13 cellular contexts compared by ENCODE assay signal in the genomic region with DNA sequence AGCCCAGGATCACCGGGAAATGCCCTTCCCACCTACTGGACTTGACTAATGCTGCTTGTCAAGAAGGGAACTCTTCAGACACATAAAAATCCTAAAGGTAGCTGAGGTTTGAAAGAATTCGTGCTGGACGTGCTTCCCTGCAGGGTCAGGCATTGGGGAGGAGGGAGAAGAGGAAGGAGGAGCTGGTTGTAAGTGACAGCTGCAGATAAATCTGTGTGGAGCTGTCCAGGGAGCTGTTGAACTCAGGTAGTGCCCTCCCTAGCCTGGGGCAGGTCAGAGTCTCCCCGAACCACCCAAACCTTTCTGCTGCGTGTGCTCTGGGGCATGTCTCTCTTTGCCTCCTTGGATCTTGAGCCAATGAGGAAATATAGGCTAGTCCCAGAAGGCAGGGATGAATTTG. TPM values are rescaled to one million over a fixed set of nuclear protein-coding genes. Genes with fewer than 3 reads are reported as not detected.
DNase-seq lines count a peak whose midpoint lies in the region; ATAC-seq and TF ChIP-seq lines count a peak whose summit lies in the region.
"Had no signal": no experiment of that assay in that cellular context is flagged by ENCODE, and none has a peak within 500 bp of the region (broad histone marks: within the 10 kb centered on the region; RNA-seq: fewer than 3 reads in every experiment).

No MANE protein-coding gene starts in this region.

- H3K27me3 ChIP-seq in prostate gland (replicated peaks; ENCODE audit: insufficient read depth): no peaks in the 10 kb centered on the region

- TF ChIP-seq CTCF in Calu3 (IDR thresholded peaks at IDR 0.05; ENCODE audit: unreplicated experiment) (no peak), prostate gland (IDR thresholded peaks at IDR 0.05) (no peak), GM10266 (IDR thresholded peaks at IDR 0.05; ENCODE audit: control insufficient read depth, insufficient read depth, low read depth, missing control alignments) (no peak)

- TF ChIP-seq POLR2A in prostate gland (IDR thresholded peaks at IDR 0.05): no peak

- no peak overlapping the region for H3K4me3 Mint-ChIP-seq in Calu3 (ENCODE audit: low read depth, unreplicated experiment)
- no peak overlapping the region for H3K4me3 Mint-ChIP-seq in activated naive CD4-positive, alpha-beta T cell treated with anti-CD3 and anti-CD28 coated beads for 36 hours
- H3K4me3 Mint-ChIP-seq: activated naive CD8-positive, alpha-beta T cell treated with anti-CD3 and anti-CD28 coated beads, Interleukin-2, amount 10 ng/mL, durations not matched to agents 7 days and 5 days; memory B cell had no signal

- intact Hi-C loops in Calu3 (cut with micrococcal nuclease; ENCODE audit: unreplicated experiment) (no loop called here), prostate gland (cut with DNase I) (loop anchor here (5.0 kb wide), 1 partner anchor 78 kb away; a partner anchor contains a TSS)
- intact Hi-C loops in activated naive CD4-positive, alpha-beta T cell treated with anti-CD3 and anti-CD28 coated beads for 36 hours (cut with micrococcal nuclease): no loop called here

- peaks cover 19% of the 10 kb centered on the region for H3K4me1 ChIP-seq in prostate gland (replicated peaks)

- 30% methylated on average over 5 of the region's 5 CpGs for WGBS in prostate gland

- H3K9me3 ChIP-seq in SK-N-MC (ENCODE audit: low read depth, low read length): no peaks in the 10 kb centered on the region
- no peaks in the 10 kb centered on the region for H3K9me3 ChIP-seq in prostate gland

- peaks cover 31% of the 10 kb centered on the region for H3K36me3 Mint-ChIP-seq in Calu3 (ENCODE audit: insufficient read depth, unreplicated experiment)
- no peaks in the 10 kb centered on the region for H3K36me3 Mint-ChIP-seq in activated naive CD4-positive, alpha-beta T cell treated with anti-CD3 and anti-CD28 coated beads for 36 hours (ENCODE audit: low read depth)
- H3K36me3 Mint-ChIP-seq: memory B cell had no signal

- no peak for ATAC-seq in GM18867 (IDR thresholded peaks at IDR 0.05; ENCODE audit: unreplicated experiment)
- ATAC-seq: Panc1 had no signal

- H3K9me3 Mint-ChIP-seq in Calu3 (ENCODE audit: low read depth, unreplicated experiment): no peaks in the 10 kb centered on the region
- H3K9me3 Mint-ChIP-seq in activated naive CD4-positive, alpha-beta T cell treated with anti-CD3 and anti-CD28 coated beads for 36 hours: no peaks in the 10 kb centered on the region
- H3K9me3 Mint-ChIP-seq: activated naive CD8-positive, alpha-beta T cell treated with anti-CD3 and anti-CD28 coated beads, Interleukin-2, amount 10 ng/mL, durations not matched to agents 7 days and 5 days; memory B cell had no signal

- peak; percentile 16 for DNase-seq in Calu3
- no peak for DNase-seq in SK-N-MC (ENCODE audit: low read depth, low spot score)
- DNase-seq in islet precursor cell: peak; percentile 82
- DNase-seq in prostate gland (ENCODE audit: low spot score): peak; percentile 66
- no peak for DNase-seq in middle frontal gyrus (ENCODE audit: extremely low spot score, low spot score)
- DNase-seq in activated naive CD4-positive, alpha-beta T cell treated with anti-CD3 and anti-CD28 coated beads for 36 hours: no peak
- DNase-seq in GM10266 (ENCODE audit: extremely low spot score): no peak
- DNase-seq: activated naive CD8-positive, alpha-beta T cell treated with anti-CD3 and anti-CD28 coated beads, Interleukin-2, amount 10 ng/mL, durations not matched to agents 7 days and 5 days; GM23248; NCI-H1417 treated with DMSO at 0.1 percent for 48 hours had no signal

- H3K27ac Mint-ChIP-seq in Calu3 (ENCODE audit: unreplicated experiment): peak overlapping the region; percentile 85
- H3K27ac Mint-ChIP-seq in activated naive CD4-positive, alpha-beta T cell treated with anti-CD3 and anti-CD28 coated beads for 36 hours: no peak overlapping the region
- H3K27ac Mint-ChIP-seq: activated naive CD8-positive, alpha-beta T cell treated with anti-CD3 and anti-CD28 coated beads, Interleukin-2, amount 10 ng/mL, durations not matched to agents 7 days and 5 days; memory B cell had no signal

- BruUV-seq in Calu3 (replicated peaks; lab: Mats Ljungman, UMichigan): TSS peak; percentile 21

- CTCF ChIA-PET in Calu3 (lab: Charles Lee): interaction anchor here (1.6 kb wide), 1 partner anchor 16 kb away, joined by 5 read pairs; no protein-coding TSS in a partner anchor
- CTCF ChIA-PET in activated naive CD4-positive, alpha-beta T cell treated with anti-CD3 and anti-CD28 coated beads for 36 hours (lab: Charles Lee): interaction anchor here (0.6 kb wide), 1 partner anchor 90 kb away, joined by 3 read pairs; no protein-coding TSS in a partner anchor

- peaks cover 42% of the 10 kb centered on the region for H3K4me1 Mint-ChIP-seq in Calu3 (ENCODE audit: low read depth, unreplicated experiment)
- H3K4me1 Mint-ChIP-seq in activated naive CD4-positive, alpha-beta T cell treated with anti-CD3 and anti-CD28 coated beads for 36 hours (ENCODE audit: low read depth): peaks cover 31% of the 10 kb centered on the region

- no peak overlapping the region for H3K9ac ChIP-seq in SK-N-MC (ENCODE audit: insufficient read length)
- H3K9ac ChIP-seq: GM23248 had no signal

- H3K27ac ChIP-seq in SK-N-MC (peak overlapping the region; percentile 92), prostate gland (peak overlapping the region; percentile 87 to 88)
- H3K27ac ChIP-seq: GM23248 had no signal

- H3K4me3 ChIP-seq in SK-N-MC: no peak overlapping the region
- H3K4me3 ChIP-seq in prostate gland: no peak overlapping the region
- H3K4me3 ChIP-seq: GM23248 had no signal

- H3K36me3 ChIP-seq in SK-N-MC (ENCODE audit: insufficient read depth, low read length): no peaks in the 10 kb centered on the region
- H3K36me3 ChIP-seq in prostate gland: no peaks in the 10 kb centered on the region

- no peaks in the 10 kb centered on the region for H3K27me3 Mint-ChIP-seq in Calu3 (ENCODE audit: unreplicated experiment)
- no peaks in the 10 kb centered on the region for H3K27me3 Mint-ChIP-seq in activated naive CD4-positive, alpha-beta T cell treated with anti-CD3 and anti-CD28 coated beads for 36 hours (ENCODE audit: low read depth)

RNA-seq across cellular contexts. Expression of a gene that starts 23.7 kb away (rescaled TPM):
- 149 and 183 TPM in 2 replicates for total RNA-seq in Calu3 (2022)
- 100 to 1,000 TPM in 1 of 2 donors, 10 to 100 TPM in 1; 73.9 to 127 TPM for total RNA-seq in prostate gland
- 10 to 100 TPM; 34.5 to 35.7 TPM for total RNA-seq in activated naive CD4-positive, alpha-beta T cell treated with anti-CD3 and anti-CD28 coated beads for 36 hours

Comparison
In these comparisons a context has a peak if more than half of its experiments do, and no peak if none do; other contexts are left out.
1. DNase-seq: peak in Calu3 (single experiment), islet precursor cell (single experiment) and prostate gland (single experiment); none in SK-N-MC (single experiment), middle frontal gyrus (single experiment), activated naive CD4-positive, alpha-beta T cell treated with anti-CD3 and anti-CD28 coated beads for 36 hours (single experiment) and GM10266 (single experiment).